In genomic region chr18:3665780-3666525, GRCh38 we compare ENCODE assay signal across 1 cellular context.
TF ChIP-seq lines count a peak whose summit lies in the region.

No MANE protein-coding gene starts in this region.

TF ChIP-seq in HepG2, 621 proteins besides CTCF, POLR2A, EP300 and RAD21 (continued from another document and continues in another):
- TF ChIP-seq TERF1 (CRISPR knock-in tag; IDR thresholded peaks at IDR 0.05), result no peak
- TF ChIP-seq ZNF282 (IDR thresholded peaks at IDR 0.05; ENCODE audit: partially characterized antibody), result no peak
- TF ChIP-seq NR2C2 (CRISPR knock-in tag; IDR thresholded peaks at IDR 0.05; ENCODE audit: borderline replicate concordance), result no peak
- TF ChIP-seq ZNF256 (CRISPR knock-in tag; conservative IDR thresholded peaks at IDR 0.05), result no peak
- TF ChIP-seq, protein P1, sequence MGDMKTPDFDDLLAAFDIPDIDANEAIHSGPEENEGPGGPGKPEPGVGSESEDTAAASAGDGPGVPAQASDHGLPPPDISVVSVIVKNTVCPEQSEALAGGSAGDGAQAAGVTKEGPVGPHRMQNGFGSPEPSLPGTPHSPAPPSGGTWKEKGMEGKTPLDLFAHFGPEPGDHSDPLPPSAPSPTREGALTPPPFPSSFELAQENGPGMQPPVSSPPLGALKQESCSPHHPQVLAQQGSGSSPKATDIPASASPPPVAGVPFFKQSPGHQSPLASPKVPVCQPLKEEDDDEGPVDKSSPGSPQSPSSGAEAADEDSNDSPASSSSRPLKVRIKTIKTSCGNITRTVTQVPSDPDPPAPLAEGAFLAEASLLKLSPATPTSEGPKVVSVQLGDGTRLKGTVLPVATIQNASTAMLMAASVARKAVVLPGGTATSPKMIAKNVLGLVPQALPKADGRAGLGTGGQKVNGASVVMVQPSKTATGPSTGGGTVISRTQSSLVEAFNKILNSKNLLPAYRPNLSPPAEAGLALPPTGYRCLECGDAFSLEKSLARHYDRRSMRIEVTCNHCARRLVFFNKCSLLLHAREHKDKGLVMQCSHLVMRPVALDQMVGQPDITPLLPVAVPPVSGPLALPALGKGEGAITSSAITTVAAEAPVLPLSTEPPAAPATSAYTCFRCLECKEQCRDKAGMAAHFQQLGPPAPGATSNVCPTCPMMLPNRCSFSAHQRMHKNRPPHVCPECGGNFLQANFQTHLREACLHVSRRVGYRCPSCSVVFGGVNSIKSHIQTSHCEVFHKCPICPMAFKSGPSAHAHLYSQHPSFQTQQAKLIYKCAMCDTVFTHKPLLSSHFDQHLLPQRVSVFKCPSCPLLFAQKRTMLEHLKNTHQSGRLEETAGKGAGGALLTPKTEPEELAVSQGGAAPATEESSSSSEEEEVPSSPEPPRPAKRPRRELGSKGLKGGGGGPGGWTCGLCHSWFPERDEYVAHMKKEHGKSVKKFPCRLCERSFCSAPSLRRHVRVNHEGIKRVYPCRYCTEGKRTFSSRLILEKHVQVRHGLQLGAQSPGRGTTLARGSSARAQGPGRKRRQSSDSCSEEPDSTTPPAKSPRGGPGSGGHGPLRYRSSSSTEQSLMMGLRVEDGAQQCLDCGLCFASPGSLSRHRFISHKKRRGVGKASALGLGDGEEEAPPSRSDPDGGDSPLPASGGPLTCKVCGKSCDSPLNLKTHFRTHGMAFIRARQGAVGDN (CRISPR knock-in tag; IDR thresholded peaks at IDR 0.05), result peak; percentile 79
- no peak for TF ChIP-seq ZNF207 (IDR thresholded peaks at IDR 0.05; ENCODE audit: borderline replicate concordance)
- TF ChIP-seq REPIN1 (CRISPR knock-in tag; IDR thresholded peaks at IDR 0.05; ENCODE audit: borderline replicate concordance, low read depth), result 0 out of 2 replicates have a peak, but pooled peaks have one; percentile 32
- TF ChIP-seq ZNF496 (CRISPR knock-in tag; IDR thresholded peaks at IDR 0.05; ENCODE audit: insufficient replicate concordance), result no peak
- no peak for TF ChIP-seq ZNF839 (CRISPR knock-in tag; IDR thresholded peaks at IDR 0.05; ENCODE audit: borderline replicate concordance)
- no peak for TF ChIP-seq CC2D1A (CRISPR knock-in tag; IDR thresholded peaks at IDR 0.05)
- peak; percentile 79 for TF ChIP-seq MAFF (IDR thresholded peaks at IDR 0.05; ENCODE audit: low read depth, low read length)
- TF ChIP-seq SNAPC4 (CRISPR knock-in tag; IDR thresholded peaks at IDR 0.05), result no peak
- TF ChIP-seq PAWR (CRISPR knock-in tag; IDR thresholded peaks at IDR 0.05; ENCODE audit: borderline replicate concordance), result no peak
- no peak for TF ChIP-seq ZMAT3 (CRISPR knock-in tag; conservative IDR thresholded peaks at IDR 0.05)
- TF ChIP-seq ZNF841 (CRISPR knock-in tag; IDR thresholded peaks at IDR 0.05; ENCODE audit: borderline replicate concordance), result no peak
- TF ChIP-seq ZNF713 (CRISPR knock-in tag; IDR thresholded peaks at IDR 0.05), result no peak
- no peak for TF ChIP-seq ZNF761 (CRISPR knock-in tag; conservative IDR thresholded peaks at IDR 0.05)
- no peak for TF ChIP-seq ZFP36L2 (CRISPR knock-in tag; IDR thresholded peaks at IDR 0.05)
- TF ChIP-seq, protein P2, sequence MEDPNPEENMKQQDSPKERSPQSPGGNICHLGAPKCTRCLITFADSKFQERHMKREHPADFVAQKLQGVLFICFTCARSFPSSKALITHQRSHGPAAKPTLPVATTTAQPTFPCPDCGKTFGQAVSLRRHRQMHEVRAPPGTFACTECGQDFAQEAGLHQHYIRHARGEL (CRISPR knock-in tag; IDR thresholded peaks at IDR 0.05), result no peak
- no peak for TF ChIP-seq ZNF367 (CRISPR knock-in tag; IDR thresholded peaks at IDR 0.05; ENCODE audit: borderline replicate concordance)
- peak; percentile 91 for TF ChIP-seq CREM (IDR thresholded peaks at IDR 0.05)
- TF ChIP-seq CREM (CRISPR knock-in tag; IDR thresholded peaks at IDR 0.05), result no peak
- no peak for TF ChIP-seq LCORL (IDR thresholded peaks at IDR 0.05)
- TF ChIP-seq LCORL (CRISPR knock-in tag; IDR thresholded peaks at IDR 0.05), result no peak; the same call in 1 of the 2 replicates
- peak; percentile 24 for TF ChIP-seq SRF (IDR thresholded peaks at IDR 0.05; ENCODE audit: low read depth, low read length)
- TF ChIP-seq BORCS8-MEF2B (CRISPR knock-in tag; IDR thresholded peaks at IDR 0.05), result no peak
- peak; percentile 75 for TF ChIP-seq RBFOX2 (IDR thresholded peaks at IDR 0.05; ENCODE audit: low read depth, low read length)
- no peak for TF ChIP-seq ADNP (CRISPR knock-in tag; IDR thresholded peaks at IDR 0.05)
- TF ChIP-seq ZNF740 (CRISPR knock-in tag; IDR thresholded peaks at IDR 0.05), result no peak
- TF ChIP-seq, protein P3, sequence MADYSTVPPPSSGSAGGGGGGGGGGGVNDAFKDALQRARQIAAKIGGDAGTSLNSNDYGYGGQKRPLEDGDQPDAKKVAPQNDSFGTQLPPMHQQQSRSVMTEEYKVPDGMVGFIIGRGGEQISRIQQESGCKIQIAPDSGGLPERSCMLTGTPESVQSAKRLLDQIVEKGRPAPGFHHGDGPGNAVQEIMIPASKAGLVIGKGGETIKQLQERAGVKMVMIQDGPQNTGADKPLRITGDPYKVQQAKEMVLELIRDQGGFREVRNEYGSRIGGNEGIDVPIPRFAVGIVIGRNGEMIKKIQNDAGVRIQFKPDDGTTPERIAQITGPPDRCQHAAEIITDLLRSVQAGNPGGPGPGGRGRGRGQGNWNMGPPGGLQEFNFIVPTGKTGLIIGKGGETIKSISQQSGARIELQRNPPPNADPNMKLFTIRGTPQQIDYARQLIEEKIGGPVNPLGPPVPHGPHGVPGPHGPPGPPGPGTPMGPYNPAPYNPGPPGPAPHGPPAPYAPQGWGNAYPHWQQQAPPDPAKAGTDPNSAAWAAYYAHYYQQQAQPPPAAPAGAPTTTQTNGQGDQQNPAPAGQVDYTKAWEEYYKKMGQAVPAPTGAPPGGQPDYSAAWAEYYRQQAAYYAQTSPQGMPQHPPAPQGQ (CRISPR knock-in tag; IDR thresholded peaks at IDR 0.05; ENCODE audit: borderline replicate concordance), result no peak
- TF ChIP-seq HMG20B (CRISPR knock-in tag; conservative IDR thresholded peaks at IDR 0.05), result 0 out of 2 replicates have a peak, but pooled peaks have one; percentile 46
- peak; percentile 94 for TF ChIP-seq TBX2 (CRISPR knock-in tag; IDR thresholded peaks at IDR 0.05; ENCODE audit: borderline replicate concordance)
- no peak for TF ChIP-seq MTF2 (CRISPR knock-in tag; IDR thresholded peaks at IDR 0.05; ENCODE audit: borderline replicate concordance)
- TF ChIP-seq PHF8 (CRISPR knock-in tag; IDR thresholded peaks at IDR 0.05), result peak; percentile 42; the same call in 1 of the 2 replicates
- TF ChIP-seq SRSF4 (IDR thresholded peaks at IDR 0.05; ENCODE audit: low read depth, low read length, poor library complexity, severe bottlenecking), result no peak
- TF ChIP-seq KAT2B (IDR thresholded peaks at IDR 0.05; ENCODE audit: borderline replicate concordance, low read depth, low read length), result no peak
- TF ChIP-seq HNRNPUL1 (IDR thresholded peaks at IDR 0.05; ENCODE audit: low read depth, low read length), result no peak
- no peak for TF ChIP-seq ZBTB7A (CRISPR knock-in tag; IDR thresholded peaks at IDR 0.05)
- TF ChIP-seq DNMT3B (CRISPR knock-in tag; conservative IDR thresholded peaks at IDR 0.05), result no peak
- TF ChIP-seq ZNF619 (CRISPR knock-in tag; IDR thresholded peaks at IDR 0.05), result no peak
- no peak for TF ChIP-seq RORA (CRISPR knock-in tag; IDR thresholded peaks at IDR 0.05)
- TF ChIP-seq CHCHD3 (CRISPR knock-in tag; IDR thresholded peaks at IDR 0.05), result no peak
- TF ChIP-seq KMT2A (CRISPR knock-in tag; IDR thresholded peaks at IDR 0.05), result no peak
- peak; percentile 97 for TF ChIP-seq NCOA2 (CRISPR knock-in tag; IDR thresholded peaks at IDR 0.05)
- TF ChIP-seq ZNF709 (CRISPR knock-in tag; IDR thresholded peaks at IDR 0.05), result no peak
- peak; percentile 77; the same call in 1 of the 2 replicates for TF ChIP-seq NFKBIZ (CRISPR knock-in tag; IDR thresholded peaks at IDR 0.05)
- no peak; the same call in 1 of the 2 replicates for TF ChIP-seq ZNF788 (CRISPR knock-in tag; IDR thresholded peaks at IDR 0.05; ENCODE audit: borderline replicate concordance)
- 0 out of 2 replicates have a peak, but pooled peaks have one; percentile 60 for TF ChIP-seq FIP1L1 (IDR thresholded peaks at IDR 0.05; ENCODE audit: borderline replicate concordance, insufficient read depth, low read depth, low read length)
- peak; percentile 91; the same call in 1 of the 2 replicates for TF ChIP-seq NCOR1 (IDR thresholded peaks at IDR 0.05; ENCODE audit: borderline replicate concordance, low read length)
- peak; percentile 84 for TF ChIP-seq FOSL2 (CRISPR knock-in tag; IDR thresholded peaks at IDR 0.05)
- TF ChIP-seq XRCC5 (optimal IDR thresholded peaks at IDR 0.05; ENCODE audit: low read length), result peak; percentile 80
- TF ChIP-seq ZBTB33 (CRISPR knock-in tag; IDR thresholded peaks at IDR 0.05), result peak; percentile 35; the same call in 1 of the 2 replicates
- no peak for TF ChIP-seq ZBTB8A (CRISPR knock-in tag; IDR thresholded peaks at IDR 0.05; ENCODE audit: borderline replicate concordance, low read depth)
- no peak for TF ChIP-seq RNF219 (CRISPR knock-in tag; IDR thresholded peaks at IDR 0.05)
